In the genomic region with DNA sequence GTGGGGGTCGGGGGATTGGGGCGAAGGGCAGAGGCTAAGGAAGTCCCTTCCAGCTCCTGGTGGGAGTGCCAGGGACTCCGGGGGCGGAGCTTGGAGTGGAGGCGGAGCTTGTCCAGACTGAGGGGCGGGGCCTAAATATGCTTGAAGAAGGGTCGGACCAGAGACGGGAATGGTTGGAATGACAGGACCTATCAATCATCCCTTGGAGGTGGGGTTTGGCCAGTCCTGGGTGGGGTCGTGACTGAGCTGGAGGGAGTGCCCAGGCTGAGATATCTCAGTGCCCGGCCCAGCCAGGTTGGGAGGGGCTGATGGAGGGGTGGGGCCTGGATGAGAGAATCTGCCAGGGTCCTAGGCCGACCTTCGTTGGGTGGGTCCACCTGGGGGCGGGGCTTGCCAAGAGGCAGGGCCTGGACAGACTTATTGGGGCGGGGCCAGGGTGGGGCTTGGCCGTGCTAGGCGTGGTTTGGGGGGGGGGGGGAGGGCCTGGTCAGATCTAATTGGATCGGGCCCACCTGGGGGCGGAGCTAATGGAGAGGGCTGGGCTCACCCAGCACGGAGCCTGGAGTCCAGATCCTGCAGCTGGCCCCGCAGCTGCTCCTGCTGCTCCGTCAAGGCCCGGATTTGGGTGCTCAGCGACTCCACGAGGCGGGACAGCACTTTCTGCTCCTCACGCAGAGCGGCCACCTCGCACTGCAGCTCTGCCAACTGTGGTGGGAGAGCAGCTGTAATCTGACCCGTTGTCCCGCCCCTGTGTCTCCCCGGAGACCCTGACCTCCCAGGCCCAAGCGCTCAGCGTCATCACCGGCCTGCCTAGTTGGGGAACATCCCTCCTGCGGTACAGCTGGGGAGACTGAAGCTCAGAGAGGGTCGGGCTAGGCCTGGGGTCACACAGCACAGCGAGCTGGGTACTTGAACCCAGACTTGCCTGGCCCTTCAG, we compare ENCODE assay signal across 9 cellular contexts. TPM values are rescaled to one million over a fixed set of nuclear protein-coding genes. Genes with fewer than 3 reads are reported as not detected.
DNase-seq lines count a peak whose midpoint lies in the region; ATAC-seq and TF ChIP-seq lines count a peak whose summit lies in the region.
"Had no signal": no experiment of that assay in that cellular context is flagged by ENCODE, and none has a peak within 500 bp of the region (broad histone marks: within the 10 kb centered on the region; RNA-seq: fewer than 3 reads in every experiment).

No MANE protein-coding gene starts in this region.

- peaks cover 68% of the 10 kb centered on the region for H3K27me3 Mint-ChIP-seq in nephron progenitor cell (ENCODE audit: low read depth, poor library complexity)
- H3K27me3 Mint-ChIP-seq: IgD-negative memory B cell had no signal

- H3K27ac Mint-ChIP-seq in nephron progenitor cell: no peak overlapping the region

- peak; percentile 96 for DNase-seq in AG20443 (ENCODE audit: low spot score)
- peak; percentile 21 for DNase-seq in GOT3 (lab: John Stamatoyannopoulos, UW)
- DNase-seq in SK-N-DZ (ENCODE audit: low spot score): peak; percentile 81
- peak; percentile 80 to 87 for DNase-seq in foreskin fibroblast
- peak; percentile 88 for DNase-seq in nephron progenitor cell
- DNase-seq in activated gamma-delta T cell (lab: John Stamatoyannopoulos, UW): no peak
- DNase-seq in Kasumi-1 (lab: John Stamatoyannopoulos, UW): no peak

- TF ChIP-seq CTCF in foreskin fibroblast (IDR thresholded peaks at IDR 0.05; ENCODE audit: low read depth, low read length) (no peak), nephron progenitor cell (IDR thresholded peaks at IDR 0.05) (no peak)

- peaks cover 3% of the 10 kb centered on the region for H3K36me3 Mint-ChIP-seq in nephron progenitor cell (ENCODE audit: low read depth)

- no peak for ATAC-seq in GM19324 (IDR thresholded peaks at IDR 0.05; ENCODE audit: low FRiP score, unreplicated experiment)

- H3K4me1 Mint-ChIP-seq in nephron progenitor cell: peaks cover 23% of the 10 kb centered on the region

- H3K4me3 ChIP-seq in foreskin fibroblast (ENCODE audit: low read depth in 1 of 2, low read length in 2 of 2): peak overlapping the region; percentile 46 to 53

- no peaks in the 10 kb centered on the region for H3K9me3 Mint-ChIP-seq in nephron progenitor cell

- peak overlapping the region; percentile 72 for H3K4me3 Mint-ChIP-seq in nephron progenitor cell

RNA-seq across cellular contexts. Expression of a gene that starts 2.6 kb away (rescaled TPM):
- polyA plus RNA-seq in SK-N-DZ (2014; cell fraction: cytosol; rRNA removed): 26.1 and 26.6 TPM in 2 replicates
- 16.0 and 21.9 TPM in 2 replicates for polyA plus RNA-seq in SK-N-DZ (2014; cell fraction: nucleus; rRNA removed)

RNA-seq across cellular contexts. Expression of a gene that starts 12.0 kb away (rescaled TPM):
- polyA plus RNA-seq in SK-N-DZ (2014; cell fraction: cytosol; rRNA removed): not detected in 2 replicates
- polyA plus RNA-seq in SK-N-DZ (2014; cell fraction: nucleus; rRNA removed): 0.03 TPM in 1 of 2 replicates, not detected in the other

RNA-seq across cellular contexts. Expression of a gene that starts 26.9 kb away (rescaled TPM):
- not detected in 2 replicates for polyA plus RNA-seq in SK-N-DZ (2014; cell fraction: cytosol; rRNA removed)
- polyA plus RNA-seq in SK-N-DZ (2014; cell fraction: nucleus; rRNA removed): not detected in 2 replicates
- polyA plus RNA-seq: IgD-negative memory B cell had no signal

RNA-seq across cellular contexts. Expression of a gene that starts 33.6 kb away (rescaled TPM):
- 78.7 and 82.9 TPM in 2 replicates for polyA plus RNA-seq in SK-N-DZ (2014; cell fraction: cytosol; rRNA removed)
- polyA plus RNA-seq in SK-N-DZ (2014; cell fraction: nucleus; rRNA removed): 390 and 410 TPM in 2 replicates

RNA-seq across cellular contexts. Expression of a gene that starts 55.9 kb away (rescaled TPM):
- not detected in 2 replicates for polyA plus RNA-seq in SK-N-DZ (2014; cell fraction: cytosol; rRNA removed)
- not detected in 2 replicates for polyA plus RNA-seq in SK-N-DZ (2014; cell fraction: nucleus; rRNA removed)
- polyA plus RNA-seq: IgD-negative memory B cell had no signal

Comparison
In these comparisons a context has a peak if more than half of its experiments do, and no peak if none do; other contexts are left out.
1. DNase-seq: peak in AG20443 (single experiment), GOT3 (single experiment), SK-N-DZ (single experiment), foreskin fibroblast (2 of 2) and nephron progenitor cell (single experiment); none in activated gamma-delta T cell (single experiment) and Kasumi-1 (0 of 2).